In the genomic region with DNA sequence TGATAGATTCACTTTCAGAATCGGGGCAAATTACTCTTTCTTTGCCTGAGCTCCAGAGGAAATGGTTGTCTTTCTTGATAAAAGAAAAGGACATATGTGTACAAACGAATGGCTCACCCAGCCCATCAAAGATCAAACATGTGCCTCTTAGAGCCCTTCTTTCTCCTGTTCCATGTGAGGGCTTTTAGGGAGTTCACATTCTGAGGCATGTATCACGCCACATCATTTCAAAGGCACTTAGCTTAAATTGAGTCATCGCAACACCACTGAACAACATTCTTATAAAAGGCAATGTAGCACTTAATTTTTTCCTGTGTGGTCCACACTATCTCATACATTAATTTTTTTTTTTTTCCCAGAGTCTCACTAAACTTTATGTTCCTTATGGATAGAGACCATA, we compare ENCODE assay signal across 1 cellular context.
TF ChIP-seq lines count a peak whose summit lies in the region.

No MANE protein-coding gene starts in this region.

TF ChIP-seq in IMR-90, 13 proteins besides CTCF, POLR2A, EP300 and RAD21 (continued from another document):
- TF ChIP-seq RCOR1 (IDR thresholded peaks at IDR 0.05; ENCODE audit: insufficient replicate concordance, low read length) (no peak), MXI1 (IDR thresholded peaks at IDR 0.05; ENCODE audit: borderline replicate concordance, low read depth, low read length) (peak; percentile 73; the same call in 1 of the 2 replicates)
